In genomic region chrX:47618923-47619485, GRCh38 we compare ENCODE assay signal across 10 cellular contexts. TPM values are rescaled to one million over a fixed set of nuclear protein-coding genes. Genes with fewer than 3 reads are reported as not detected.
DNase-seq lines count a peak whose midpoint lies in the region; ATAC-seq and TF ChIP-seq lines count a peak whose summit lies in the region.
"Had no signal": no experiment of that assay in that cellular context is flagged by ENCODE, and none has a peak within 500 bp of the region (broad histone marks: within the 10 kb centered on the region; RNA-seq: fewer than 3 reads in every experiment).

No MANE protein-coding gene starts in this region.

- H3K4me3 ChIP-seq in Panc1 (ENCODE audit: low read depth in 2 of 2, low read length in 2 of 2) (peak overlapping the region; percentile 40 to 49), parathyroid adenoma (ENCODE audit: low read depth, low read length) (no peak overlapping the region)

- H3K36me3 ChIP-seq in Panc1 (ENCODE audit: control insufficient read depth, insufficient read depth, low read length) (no peaks in the 10 kb centered on the region), parathyroid adenoma (ENCODE audit: control insufficient read depth, insufficient read depth, low read length) (no peaks in the 10 kb centered on the region)
- H3K36me3 ChIP-seq: right lobe of liver had no signal

- H3K9me3 Mint-ChIP-seq in effector memory CD8-positive, alpha-beta T cell: no peaks in the 10 kb centered on the region

- no peak overlapping the region for H3K4me2 ChIP-seq in parathyroid adenoma (ENCODE audit: low read length)

- H3K27ac ChIP-seq in Panc1 (ENCODE audit: low read length) (no peak overlapping the region), parathyroid adenoma (no peak overlapping the region)
- H3K27ac ChIP-seq: epithelial cell of prostate, right lobe of liver had no signal

- H3K36me3 Mint-ChIP-seq in effector memory CD8-positive, alpha-beta T cell (ENCODE audit: insufficient read depth): peaks cover 6% of the 10 kb centered on the region

- POLR2A ChIA-PET in Panc1 (lab: Charles Lee): no interaction called here

- H3K27me3 Mint-ChIP-seq in effector memory CD8-positive, alpha-beta T cell: peaks cover 6 to 41% of the 10 kb centered on the region in 2 donors

- CTCF ChIA-PET in Panc1 (lab: Charles Lee): no interaction called here

- intact Hi-C loops in Panc1 (cut with micrococcal nuclease; ENCODE audit: unreplicated experiment): no loop called here

- peak overlapping the region; percentile 46 for H3K9ac ChIP-seq in parathyroid adenoma

- H3K79me2 ChIP-seq in parathyroid adenoma: no peaks in the 10 kb centered on the region

- H3K9me3 ChIP-seq in Panc1 (ENCODE audit: control insufficient read depth, insufficient read depth, low read depth, low read length) (no peaks in the 10 kb centered on the region), parathyroid adenoma (ENCODE audit: control insufficient read depth, low read length) (no peaks in the 10 kb centered on the region)
- H3K9me3 ChIP-seq: right lobe of liver had no signal

- ATAC-seq in Panc1 (no peak), GM18505 (IDR thresholded peaks at IDR 0.05; ENCODE audit: unreplicated experiment) (no peak)
- ATAC-seq in effector memory CD8-positive, alpha-beta T cell (replicated peaks): no peak

- BruUV-seq in Panc1 (replicated peaks; lab: Mats Ljungman, UMichigan): no TSS peak

- H3K27me3 ChIP-seq in Panc1 (ENCODE audit: control insufficient read depth, insufficient read depth, low read length) (no peaks in the 10 kb centered on the region; the same call in 1 of the 2 replicates), parathyroid adenoma (ENCODE audit: control insufficient read depth, insufficient read depth, low read length) (no peaks in the 10 kb centered on the region)
- H3K27me3 ChIP-seq: right lobe of liver had no signal

- H3K4me3 Mint-ChIP-seq in effector memory CD8-positive, alpha-beta T cell: peak overlapping the region; percentile 72

- peaks cover 5 to 10% of the 10 kb centered on the region in 2 donors for H3K4me1 Mint-ChIP-seq in effector memory CD8-positive, alpha-beta T cell (ENCODE audit: low read depth in 2 of 2)

- in situ Hi-C loops in Panc1 (cut with HindIII; ENCODE audit: low pct_unique_long_range_greater_than_20kb, low sequenced_read_pairs): no loop called here

- TF ChIP-seq CTCF in Panc1 (IDR thresholded peaks at IDR 0.05): no peak
- no peak for TF ChIP-seq CTCF in parathyroid adenoma (IDR thresholded peaks at IDR 0.05)

- DNase-seq in NCI-H146 (lab: John Stamatoyannopoulos, UW) (peak; percentile 27), NCI-H146 treated with DMSO at 0.1 percent for 48 hours (lab: John Stamatoyannopoulos, UW; ENCODE audit: unreplicated experiment) (no peak), Panc1 (ENCODE audit: low read depth, low spot score) (no peak), NCI-H748 treated with DMSO at 0.1 percent for 48 hours (lab: John Stamatoyannopoulos, UW) (no peak), EL (no peak)
- no peak for DNase-seq in effector memory CD8-positive, alpha-beta T cell

- H3K27ac Mint-ChIP-seq in effector memory CD8-positive, alpha-beta T cell: peak overlapping the region in 1 of 2 donors; percentile 38

- TF ChIP-seq POLR2A in GM18505 (IDR thresholded peaks at IDR 0.05; ENCODE audit: borderline replicate concordance, extremely low read depth, insufficient read depth, insufficient read length): no peak

- H3K4me1 ChIP-seq in Panc1 (ENCODE audit: control insufficient read depth, insufficient read depth, low read length) (peaks cover under 1% of the 10 kb centered on the region; the same call in 1 of the 2 replicates), parathyroid adenoma (no peaks in the 10 kb centered on the region)
- H3K4me1 ChIP-seq: right lobe of liver had no signal

- peak overlapping the region; percentile 82 for H2AFZ ChIP-seq in parathyroid adenoma

RNA-seq across cellular contexts. Expression of gene SYN1, which starts 0.7 kb away (rescaled TPM):
- 1.0 TPM for total RNA-seq in Panc1 (2021; ENCODE audit: unreplicated experiment)
- 1.4 TPM for polyA plus RNA-seq in Panc1 (2012; ENCODE audit: insufficient read length)

RNA-seq across cellular contexts. Expression of gene CFP, which starts 10.7 kb away (rescaled TPM):
- 0.59 TPM for total RNA-seq in Panc1 (2021; ENCODE audit: unreplicated experiment)
- polyA plus RNA-seq in Panc1 (2012; ENCODE audit: insufficient read length): 0.94 TPM

RNA-seq across cellular contexts. Expression of gene ELK1, which starts 31.4 kb away (rescaled TPM):
- total RNA-seq in Panc1 (2021; ENCODE audit: unreplicated experiment): 64.6 TPM
- polyA plus RNA-seq in Panc1 (2012; ENCODE audit: insufficient read length): 48.1 TPM

RNA-seq across cellular contexts. Expression of gene TIMP1, which starts 36.8 kb away (rescaled TPM):
- total RNA-seq in Panc1 (2021; ENCODE audit: unreplicated experiment): 131 TPM
- 129 TPM for polyA plus RNA-seq in Panc1 (2012; ENCODE audit: insufficient read length)

RNA-seq across cellular contexts. Expression of gene UXT, which starts 40.0 kb away (rescaled TPM):
- total RNA-seq in Panc1 (2021; ENCODE audit: unreplicated experiment): 129 TPM
- polyA plus RNA-seq in Panc1 (2012; ENCODE audit: insufficient read length): 138 TPM
